Comparison of ENCODE assay signal across 8 cellular contexts in genomic region chr21:29613877-29614276, GRCh38.
"Had no signal": no experiment of that assay in that cellular context is flagged by ENCODE, and none has a peak within 500 bp of the region (broad histone marks: within the 10 kb centered on the region; RNA-seq: fewer than 3 reads in every experiment).

No MANE protein-coding gene starts in this region.

- H3K4me3 ChIP-seq: GM12878 had no signal

- FAIRE-seq: G401.6, GM12878, GM12891, GM12892, GM18507, GM19239 had no signal

- DNase-seq: GDM1, GF-D8 had no signal

- ATAC-seq: GM12878 had no signal
